In the genomic region with DNA sequence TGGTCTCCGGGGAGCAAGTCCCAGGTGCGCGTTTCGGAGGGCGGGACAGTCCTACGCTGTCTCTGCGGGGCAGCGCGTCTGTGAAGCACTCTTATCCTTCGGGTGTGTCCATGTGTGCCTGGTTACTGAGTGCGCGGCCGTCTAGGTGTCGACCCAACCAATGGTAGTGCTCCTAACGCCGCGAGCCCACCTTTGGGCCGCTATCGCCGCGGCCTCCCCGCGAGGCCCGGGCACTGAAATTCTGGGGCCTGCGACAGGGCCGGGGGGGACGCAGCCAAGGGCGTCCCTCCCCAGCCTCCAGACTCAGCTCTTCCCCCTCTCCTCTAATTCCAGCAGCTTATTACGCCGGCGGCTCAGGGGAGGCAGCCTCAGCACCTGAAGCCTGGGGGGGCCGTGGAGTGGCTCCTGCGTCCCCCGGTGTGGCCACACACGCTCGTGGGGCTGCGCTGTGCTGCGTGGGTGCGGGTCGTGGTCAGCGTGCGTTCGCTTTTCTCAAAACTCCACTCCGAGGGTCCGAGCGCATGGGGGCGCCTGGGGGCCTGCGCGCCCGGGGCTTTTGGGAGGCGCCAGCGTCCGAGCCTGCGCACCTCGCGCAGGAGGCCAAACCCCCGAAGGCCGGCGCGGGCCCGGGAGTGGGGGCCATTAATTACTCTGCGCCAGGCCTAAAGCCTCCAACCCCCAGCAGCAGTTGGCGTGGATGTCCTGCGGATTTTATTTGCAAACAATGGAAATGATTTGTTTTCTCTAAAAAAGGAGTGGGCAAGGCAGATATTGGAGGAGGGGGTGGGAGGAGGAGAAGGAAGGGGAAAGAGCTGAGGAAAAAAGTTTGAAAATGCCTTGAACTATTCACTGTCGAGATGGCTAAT, we compare ENCODE assay signal across 8 cellular contexts. TPM values are rescaled to one million over a fixed set of nuclear protein-coding genes. Genes with fewer than 3 reads are reported as not detected.
A peak's percentile ranks its signal among the peaks of the same experiment; 100 is the strongest.
DNase-seq lines count a peak whose midpoint lies in the region; ATAC-seq and TF ChIP-seq lines count a peak whose summit lies in the region.

No MANE protein-coding gene starts in this region.

- H2AFZ ChIP-seq in neural progenitor cell (replicated peaks) = no peak overlapping the region

- no peaks in the 10 kb centered on the region for H3K9me3 ChIP-seq in neural progenitor cell (ENCODE audit: low read depth)

- H3K4me1 Mint-ChIP-seq in neural progenitor cell = peaks cover 25% of the 10 kb centered on the region

- no peak overlapping the region for H3K9ac ChIP-seq in neural progenitor cell

- H3K4me3 Mint-ChIP-seq in neural progenitor cell = peak overlapping the region; percentile 89

- H3K4me3 ChIP-seq in neural progenitor cell = peak overlapping the region; percentile 87

- peaks cover 75% of the 10 kb centered on the region for H3K27me3 ChIP-seq in neural progenitor cell

- no peaks in the 10 kb centered on the region for H3K9me3 Mint-ChIP-seq in neural progenitor cell

- TF ChIP-seq CTCF in neural progenitor cell (IDR thresholded peaks at IDR 0.05) = peak; percentile 39

- ATAC-seq in GM19397 (IDR thresholded peaks at IDR 0.05; ENCODE audit: unreplicated experiment) = peak; percentile 19
- no peak for ATAC-seq in GM18520 (IDR thresholded peaks at IDR 0.05; ENCODE audit: unreplicated experiment)
- no peak for ATAC-seq in HG03442 (IDR thresholded peaks at IDR 0.05; ENCODE audit: unreplicated experiment)

- H3K4me1 ChIP-seq in neural progenitor cell = peaks cover 26% of the 10 kb centered on the region

- H3K27ac ChIP-seq in epithelial cell of prostate (peak overlapping the region; percentile 93), neural progenitor cell (no peak overlapping the region)

- H3K36me3 Mint-ChIP-seq in neural progenitor cell = peaks cover 3% of the 10 kb centered on the region

- H3K27me3 Mint-ChIP-seq in neural progenitor cell (ENCODE audit: insufficient read depth, low read depth) = peaks cover 40% of the 10 kb centered on the region

- no peaks in the 10 kb centered on the region for H3K36me3 ChIP-seq in neural progenitor cell

- DNase-seq in NCI-H510A (lab: John Stamatoyannopoulos, UW) (peak; percentile 64), epithelial cell of prostate (ENCODE audit: low read depth, low spot score) (no peak), neural progenitor cell (ENCODE audit: low spot score) (peak; percentile 80), OCI-M2 (lab: John Stamatoyannopoulos, UW; ENCODE audit: unreplicated experiment) (no peak)
- DNase-seq in effector CD4-positive, alpha-beta T cell = no peak

- H3F3A ChIP-seq in neural progenitor cell (ENCODE audit: low read depth) = peaks cover 82% of the 10 kb centered on the region

- peak overlapping the region; percentile 80 for H3K4me2 ChIP-seq in neural progenitor cell

- H4K20me1 ChIP-seq in neural progenitor cell (ENCODE audit: low read depth) = peaks cover 31% of the 10 kb centered on the region

- H3K27ac Mint-ChIP-seq in neural progenitor cell = peak overlapping the region; percentile 31

- peaks cover 28% of the 10 kb centered on the region for H3K79me2 ChIP-seq in neural progenitor cell (ENCODE audit: low read depth)

RNA-seq across cellular contexts. Expression of a gene that starts 3.0 kb away (rescaled TPM):
- 8.3 and 20.9 TPM in 2 replicates for total RNA-seq in neural progenitor cell (ENCODE audit: low replicate concordance)

RNA-seq across cellular contexts. Expression of a gene that starts 26.9 kb away (rescaled TPM):
- 5.2 TPM in 1 of 2 replicates, not detected in the other for total RNA-seq in neural progenitor cell (ENCODE audit: low replicate concordance)

Comparison
In these comparisons a context has a peak if more than half of its experiments do, and no peak if none do; other contexts are left out.
1. DNase-seq: peak in NCI-H510A (single experiment) and neural progenitor cell (single experiment); none in epithelial cell of prostate (single experiment), effector CD4-positive, alpha-beta T cell (single experiment) and OCI-M2 (single experiment).